9 cellular contexts compared by ENCODE assay signal in the genomic region with DNA sequence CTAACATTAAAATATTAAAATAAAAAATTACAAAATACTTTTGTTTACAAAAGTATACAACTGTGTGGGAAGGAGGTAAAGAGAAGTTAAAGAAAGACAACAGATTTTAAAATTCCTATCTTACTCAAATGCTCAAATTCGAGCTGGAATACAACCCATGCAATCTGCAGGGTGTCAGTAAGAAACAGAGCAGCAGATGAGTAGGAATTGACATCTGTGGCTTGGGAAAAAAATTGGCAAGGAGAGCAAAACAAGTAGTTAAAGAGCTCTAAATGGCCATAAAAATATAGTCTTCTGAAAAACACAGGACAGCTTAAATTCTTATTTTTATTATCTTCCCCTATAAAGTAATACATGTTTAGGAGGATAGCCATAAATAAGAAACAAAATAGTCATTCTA.
"Had no signal": no experiment of that assay in that cellular context is flagged by ENCODE, and none has a peak within 500 bp of the region (broad histone marks: within the 10 kb centered on the region; RNA-seq: fewer than 3 reads in every experiment).

No MANE protein-coding gene starts in this region.

- DNase-seq: GM23248, GOT3, H7, HFFc6, Karpas-422, KBM-7 had no signal

- H3K36me3 Mint-ChIP-seq: IgD-negative memory B cell had no signal

- H3K27ac Mint-ChIP-seq: HFFc6, IgD-negative memory B cell had no signal

- H3K27me3 Mint-ChIP-seq: IgD-negative memory B cell had no signal

- ATAC-seq: HCT116, HepG2 had no signal

- H3K4me1 Mint-ChIP-seq: IgD-negative memory B cell had no signal

- H3K4me3 Mint-ChIP-seq: HFFc6, IgD-negative memory B cell had no signal
